ENCODE assay signal across 1 cellular context in genomic region chr5:151002681-151003502, GRCh38.
TF ChIP-seq lines count a peak whose summit lies in the region.

No MANE protein-coding gene starts in this region.

TF ChIP-seq in endothelial cell of umbilical vein, 7 proteins besides CTCF, POLR2A, EP300 and RAD21:
- TF ChIP-seq, protein P1, sequence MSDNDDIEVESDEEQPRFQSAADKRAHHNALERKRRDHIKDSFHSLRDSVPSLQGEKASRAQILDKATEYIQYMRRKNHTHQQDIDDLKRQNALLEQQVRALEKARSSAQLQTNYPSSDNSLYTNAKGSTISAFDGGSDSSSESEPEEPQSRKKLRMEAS (IDR thresholded peaks at IDR 0.05; ENCODE audit: insufficient read depth, insufficient read length) = no peak
- TF ChIP-seq MYC (IDR thresholded peaks at IDR 0.05; ENCODE audit: low read depth, low read length) (no peak), POLR2AphosphoS5 (IDR thresholded peaks at IDR 0.05; ENCODE audit: insufficient read depth, low read depth, low read length) (no peak), GATA2 (IDR thresholded peaks at IDR 0.05; ENCODE audit: insufficient read depth, insufficient read length, low read depth, low read length) (no peak)
TF ChIP-seq in endothelial cell of umbilical vein: peak in this region for 0.
